24 cellular contexts compared by ENCODE assay signal in genomic region chr12:21252070-21252469, GRCh38.
DNase-seq lines count a peak whose midpoint lies in the region; ATAC-seq and TF ChIP-seq lines count a peak whose summit lies in the region.
"Had no signal": no experiment of that assay in that cellular context is flagged by ENCODE, and none has a peak within 500 bp of the region (broad histone marks: within the 10 kb centered on the region; RNA-seq: fewer than 3 reads in every experiment).

No MANE protein-coding gene starts in this region.

- H3K27ac ChIP-seq in SK-N-SH (ENCODE audit: low read depth in 2 of 2, low read length in 1 of 2): no peak overlapping the region
- H3K27ac ChIP-seq: BLaER1 had no signal

- 40% methylated on average over 5 of the region's 5 CpGs for WGBS in SK-N-SH (ENCODE audit: low lambda C conversion rate)

- H3F3A ChIP-seq in SK-N-SH (replicated peaks; ENCODE audit: insufficient read depth): no peaks in the 10 kb centered on the region

- TF ChIP-seq EP300 in SK-N-SH (IDR thresholded peaks at IDR 0.05; ENCODE audit: borderline replicate concordance in 1 of 2, low read depth in 1 of 2, low read length in 1 of 2): no peak

- no peak overlapping the region for H3K4me3 ChIP-seq in SK-N-SH (ENCODE audit: low read depth in 2 of 2, low read length in 1 of 2)
- H3K4me3 ChIP-seq: BLaER1, GM12878 had no signal

- no peak overlapping the region for H3K4me2 ChIP-seq in SK-N-SH
- H3K4me2 ChIP-seq: BLaER1 had no signal

- no peaks in the 10 kb centered on the region for H3K79me2 ChIP-seq in SK-N-SH (ENCODE audit: insufficient read depth)

- H3K4me3 Mint-ChIP-seq in nephron progenitor cell: no peak overlapping the region
- H3K4me3 Mint-ChIP-seq: CD14-positive monocyte; CD4-positive, alpha-beta memory T cell; CD4-positive, CD25-positive, alpha-beta regulatory T cell; CD8-positive, alpha-beta memory T cell had no signal

- no peaks in the 10 kb centered on the region for H3K9me3 ChIP-seq in SK-N-SH
- H3K9me3 ChIP-seq: BE2C, BLaER1 had no signal

- H3K9me3 Mint-ChIP-seq in nephron progenitor cell: no peaks in the 10 kb centered on the region
- H3K9me3 Mint-ChIP-seq: CD8-positive, alpha-beta memory T cell had no signal

- no peaks in the 10 kb centered on the region for H3K36me3 Mint-ChIP-seq in nephron progenitor cell (ENCODE audit: low read depth)
- H3K36me3 Mint-ChIP-seq: CD14-positive monocyte; CD4-positive, alpha-beta memory T cell; CD4-positive, CD25-positive, alpha-beta regulatory T cell; CD8-positive, alpha-beta memory T cell had no signal

- H3K27me3 ChIP-seq in SK-N-SH (ENCODE audit: insufficient read depth): no peaks in the 10 kb centered on the region
- H3K27me3 ChIP-seq: BE2C, BLaER1 had no signal

- DNase-seq in SK-N-SH (no peak), left lobe of liver (ENCODE audit: low spot score) (no peak), nephron progenitor cell (no peak), SK-N-DZ (ENCODE audit: low spot score) (no peak)
- DNase-seq: 8988T; ACHN; BE2C; C1 segment of cervical spinal cord; CD4-positive, alpha-beta memory T cell; CD4-positive, CD25-positive, alpha-beta regulatory T cell; CD8-positive, alpha-beta memory T cell; COR-L47; DMS 273 treated with DMSO at 0.1 percent for 48 hours; DMS153; DMS53; DMS79; DND-41; EL; GDM1 had no signal

- no peak for TF ChIP-seq RAD21 in SK-N-SH (IDR thresholded peaks at IDR 0.05; ENCODE audit: low read length)

- 0 out of 2 replicates have a peak overlapping the region, but pooled peaks have one; percentile 31 for H2AFZ ChIP-seq in SK-N-SH (ENCODE audit: low read depth)

- CTCF ChIA-PET in SK-N-SH (lab: Yijun Ruan, JAX): no interaction called here

- POLR2A ChIA-PET in SK-N-SH (lab: Yijun Ruan, JAX): no interaction called here

- no peaks in the 10 kb centered on the region for H3K4me1 ChIP-seq in SK-N-SH (ENCODE audit: control insufficient read depth in 1 of 2, insufficient read depth in 2 of 2, low read depth in 1 of 2, low read length in 1 of 2)
- H3K4me1 ChIP-seq: BE2C, BLaER1 had no signal

- peaks cover 2% of the 10 kb centered on the region for H3K27me3 Mint-ChIP-seq in nephron progenitor cell (ENCODE audit: low read depth, poor library complexity)
- H3K27me3 Mint-ChIP-seq: CD4-positive, CD25-positive, alpha-beta regulatory T cell had no signal

- H3K4me1 Mint-ChIP-seq in nephron progenitor cell: no peaks in the 10 kb centered on the region
- H3K4me1 Mint-ChIP-seq: CD4-positive, alpha-beta memory T cell; CD4-positive, CD25-positive, alpha-beta regulatory T cell; CD8-positive, alpha-beta memory T cell had no signal

- H3K9me2 ChIP-seq in SK-N-SH: no peaks in the 10 kb centered on the region

- peak overlapping the region; percentile 37 for H3K27ac Mint-ChIP-seq in nephron progenitor cell
- H3K27ac Mint-ChIP-seq: CD14-positive monocyte; CD4-positive, alpha-beta memory T cell; CD4-positive, CD25-positive, alpha-beta regulatory T cell had no signal

- TF ChIP-seq CTCF in SK-N-SH (IDR thresholded peaks at IDR 0.05) (no peak), nephron progenitor cell (IDR thresholded peaks at IDR 0.05) (no peak)

- H3K36me3 ChIP-seq in SK-N-SH (replicated peaks in 1 of 2; ENCODE audit: control insufficient read depth in 1 of 2, insufficient read depth in 2 of 2, low read length in 1 of 2): no peaks in the 10 kb centered on the region
- H3K36me3 ChIP-seq: BE2C, BLaER1 had no signal

- no peak overlapping the region for H3K9ac ChIP-seq in SK-N-SH
- H3K9ac ChIP-seq: BLaER1 had no signal

- no peaks in the 10 kb centered on the region for H4K20me1 ChIP-seq in SK-N-SH (ENCODE audit: insufficient read depth)
- H4K20me1 ChIP-seq: BLaER1 had no signal

- ATAC-seq in SK-N-SH treated with all-trans-retinoic acid at 6 μM for 48 hours (no peak), left lobe of liver (peak; percentile 63), HG02840 (IDR thresholded peaks at IDR 0.05; ENCODE audit: low FRiP score, unreplicated experiment) (no peak)
- ATAC-seq: GM12878 had no signal

TF ChIP-seq in SK-N-SH, 30 proteins besides CTCF, POLR2A, EP300 and RAD21 (continues in another document):
- no peak for TF ChIP-seq FOXJ3 (CRISPR knock-in tag; IDR thresholded peaks at IDR 0.05)
- TF ChIP-seq RXRA (IDR thresholded peaks at IDR 0.05; ENCODE audit: borderline replicate concordance, low read depth): no peak
- no peak for TF ChIP-seq NFIC (IDR thresholded peaks at IDR 0.05; ENCODE audit: borderline replicate concordance)
- no peak for TF ChIP-seq RFX5 (IDR thresholded peaks at IDR 0.05; ENCODE audit: low read length)
- no peak for TF ChIP-seq MEF2A (IDR thresholded peaks at IDR 0.05; ENCODE audit: borderline replicate concordance, low read depth)
- TF ChIP-seq MAX (IDR thresholded peaks at IDR 0.05; ENCODE audit: low read depth): no peak
- no peak for TF ChIP-seq TCF12 (IDR thresholded peaks at IDR 0.05)
- no peak for TF ChIP-seq POLR2AphosphoS5 (IDR thresholded peaks at IDR 0.05; ENCODE audit: low read depth, low read length)
- no peak for TF ChIP-seq FOXM1 (IDR thresholded peaks at IDR 0.05; ENCODE audit: low read depth)
- no peak for TF ChIP-seq JUND (IDR thresholded peaks at IDR 0.05)
- TF ChIP-seq USF2 (IDR thresholded peaks at IDR 0.05; ENCODE audit: borderline replicate concordance, low read depth, low read length): no peak
- no peak for TF ChIP-seq TEAD4 (IDR thresholded peaks at IDR 0.05; ENCODE audit: borderline replicate concordance, insufficient read depth)
- TF ChIP-seq SIN3A (IDR thresholded peaks at IDR 0.05; ENCODE audit: borderline replicate concordance, low read depth, low read length): no peak

TF ChIP-seq in SK-N-SH treated with all-trans-retinoic acid at 6 μM for 48 hours, 23 proteins besides CTCF, POLR2A, EP300 and RAD21 (continues in another document):
- TF ChIP-seq PPARA (CRISPR knock-in tag; IDR thresholded peaks at IDR 0.05; ENCODE audit: borderline replicate concordance): no peak
- TF ChIP-seq ZFP3 (CRISPR knock-in tag; IDR thresholded peaks at IDR 0.05): no peak
- TF ChIP-seq ZNF70 (CRISPR knock-in tag; IDR thresholded peaks at IDR 0.05): no peak
- no peak for TF ChIP-seq TCF4 (CRISPR knock-in tag; IDR thresholded peaks at IDR 0.05; ENCODE audit: borderline replicate concordance)
- no peak for TF ChIP-seq ZC3H10 (CRISPR knock-in tag; IDR thresholded peaks at IDR 0.05)
- TF ChIP-seq, protein P1, sequence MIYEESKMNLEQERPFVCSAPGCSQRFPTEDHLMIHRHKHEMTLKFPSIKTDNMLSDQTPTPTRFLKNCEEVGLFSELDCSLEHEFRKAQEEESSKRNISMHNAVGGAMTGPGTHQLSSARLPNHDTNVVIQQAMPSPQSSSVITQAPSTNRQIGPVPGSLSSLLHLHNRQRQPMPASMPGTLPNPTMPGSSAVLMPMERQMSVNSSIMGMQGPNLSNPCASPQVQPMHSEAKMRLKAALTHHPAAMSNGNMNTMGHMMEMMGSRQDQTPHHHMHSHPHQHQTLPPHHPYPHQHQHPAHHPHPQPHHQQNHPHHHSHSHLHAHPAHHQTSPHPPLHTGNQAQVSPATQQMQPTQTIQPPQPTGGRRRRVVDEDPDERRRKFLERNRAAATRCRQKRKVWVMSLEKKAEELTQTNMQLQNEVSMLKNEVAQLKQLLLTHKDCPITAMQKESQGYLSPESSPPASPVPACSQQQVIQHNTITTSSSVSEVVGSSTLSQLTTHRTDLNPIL (CRISPR knock-in tag; IDR thresholded peaks at IDR 0.05; ENCODE audit: low read depth): no peak
- TF ChIP-seq, protein P2, sequence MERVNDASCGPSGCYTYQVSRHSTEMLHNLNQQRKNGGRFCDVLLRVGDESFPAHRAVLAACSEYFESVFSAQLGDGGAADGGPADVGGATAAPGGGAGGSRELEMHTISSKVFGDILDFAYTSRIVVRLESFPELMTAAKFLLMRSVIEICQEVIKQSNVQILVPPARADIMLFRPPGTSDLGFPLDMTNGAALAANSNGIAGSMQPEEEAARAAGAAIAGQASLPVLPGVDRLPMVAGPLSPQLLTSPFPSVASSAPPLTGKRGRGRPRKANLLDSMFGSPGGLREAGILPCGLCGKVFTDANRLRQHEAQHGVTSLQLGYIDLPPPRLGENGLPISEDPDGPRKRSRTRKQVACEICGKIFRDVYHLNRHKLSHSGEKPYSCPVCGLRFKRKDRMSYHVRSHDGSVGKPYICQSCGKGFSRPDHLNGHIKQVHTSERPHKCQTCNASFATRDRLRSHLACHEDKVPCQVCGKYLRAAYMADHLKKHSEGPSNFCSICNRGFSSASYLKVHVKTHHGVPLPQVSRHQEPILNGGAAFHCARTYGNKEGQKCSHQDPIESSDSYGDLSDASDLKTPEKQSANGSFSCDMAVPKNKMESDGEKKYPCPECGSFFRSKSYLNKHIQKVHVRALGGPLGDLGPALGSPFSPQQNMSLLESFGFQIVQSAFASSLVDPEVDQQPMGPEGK (CRISPR knock-in tag; IDR thresholded peaks at IDR 0.05; ENCODE audit: borderline replicate concordance): no peak
- no peak for TF ChIP-seq RARB (CRISPR knock-in tag; IDR thresholded peaks at IDR 0.05)
- TF ChIP-seq ZNF8 (CRISPR knock-in tag; IDR thresholded peaks at IDR 0.05): no peak
- TF ChIP-seq, protein P3, sequence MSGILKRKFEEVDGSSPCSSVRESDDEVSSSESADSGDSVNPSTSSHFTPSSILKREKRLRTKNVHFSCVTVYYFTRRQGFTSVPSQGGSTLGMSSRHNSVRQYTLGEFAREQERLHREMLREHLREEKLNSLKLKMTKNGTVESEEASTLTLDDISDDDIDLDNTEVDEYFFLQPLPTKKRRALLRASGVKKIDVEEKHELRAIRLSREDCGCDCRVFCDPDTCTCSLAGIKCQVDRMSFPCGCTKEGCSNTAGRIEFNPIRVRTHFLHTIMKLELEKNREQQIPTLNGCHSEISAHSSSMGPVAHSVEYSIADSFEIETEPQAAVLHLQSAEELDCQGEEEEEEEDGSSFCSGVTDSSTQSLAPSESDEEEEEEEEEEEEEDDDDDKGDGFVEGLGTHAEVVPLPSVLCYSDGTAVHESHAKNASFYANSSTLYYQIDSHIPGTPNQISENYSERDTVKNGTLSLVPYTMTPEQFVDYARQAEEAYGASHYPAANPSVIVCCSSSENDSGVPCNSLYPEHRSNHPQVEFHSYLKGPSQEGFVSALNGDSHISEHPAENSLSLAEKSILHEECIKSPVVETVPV (CRISPR knock-in tag; IDR thresholded peaks at IDR 0.05): no peak
- no peak for TF ChIP-seq ISL1 (CRISPR knock-in tag; IDR thresholded peaks at IDR 0.05)
